28 cellular contexts compared by ENCODE assay signal in the genomic region with DNA sequence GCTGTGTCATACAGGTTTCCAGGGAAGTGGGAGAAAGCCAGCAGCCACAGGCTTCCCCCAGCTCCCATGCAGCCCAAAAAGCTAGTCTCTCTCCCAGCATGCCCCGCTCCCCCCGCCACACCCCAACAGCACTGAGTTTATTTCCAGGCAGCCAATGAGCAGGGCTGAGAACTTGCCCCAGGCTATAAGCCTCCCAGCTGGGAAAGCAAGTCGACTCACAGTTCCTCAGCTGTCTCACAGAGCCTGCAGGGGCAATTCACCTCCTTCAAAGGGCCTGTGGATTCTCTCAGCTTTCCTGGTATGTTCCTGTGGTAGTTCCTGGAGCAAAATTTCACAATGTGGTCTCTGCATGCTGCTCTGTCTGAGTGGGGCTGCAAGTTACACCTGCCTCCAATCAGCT. TPM values are rescaled to one million over a fixed set of nuclear protein-coding genes. Genes with fewer than 3 reads are reported as not detected.
DNase-seq lines count a peak whose midpoint lies in the region; ATAC-seq and TF ChIP-seq lines count a peak whose summit lies in the region.
"Had no signal": no experiment of that assay in that cellular context is flagged by ENCODE, and none has a peak within 500 bp of the region (broad histone marks: within the 10 kb centered on the region; RNA-seq: fewer than 3 reads in every experiment).

No MANE protein-coding gene starts in this region.

- no peak overlapping the region for H3K27ac ChIP-seq in neuronal stem cell (replicated peaks; ENCODE audit: low read length)
- no peak overlapping the region for H3K27ac ChIP-seq in CD4-positive, alpha-beta memory T cell (ENCODE audit: low read depth, low read length)
- H3K27ac ChIP-seq: GM23248 had no signal

- H3K18ac ChIP-seq in neuronal stem cell (ENCODE audit: low read length): peak overlapping the region; percentile 2

- no peak overlapping the region for H3K4me2 ChIP-seq in neuronal stem cell (ENCODE audit: insufficient read depth, low read length, poor library complexity, severe bottlenecking)

- CTCF ChIA-PET in WTC11 (lab: Charles Lee): interaction anchor here (1.3 to 2.9 kb wide), 4 partner anchors 20 to 70 kb away, joined by 3 to 16 read pairs (median 6); no protein-coding TSS in a partner anchor
- CTCF ChIA-PET in CD4-positive, alpha-beta memory T cell (lab: Charles Lee; ENCODE audit: partially characterized antibody): interaction anchor here (1.4 kb wide), 1 partner anchor 20 kb away, joined by 3 read pairs; no protein-coding TSS in a partner anchor
- CTCF ChIA-PET in activated CD8-positive, alpha-beta memory T cell treated with anti-CD3 and anti-CD28 coated beads, Interleukin-2, amount 10 ng/mL, durations not matched to agents 7 days and 5 days (lab: Charles Lee): interaction anchor here (0.8 kb wide), 1 partner anchor 19 kb away, joined by 3 read pairs; no protein-coding TSS in a partner anchor

- no peak overlapping the region for H2AFZ ChIP-seq in neuronal stem cell (ENCODE audit: low read length)
- H2AFZ ChIP-seq: GM23248 had no signal

- H3K27me3 ChIP-seq in MG63: no peaks in the 10 kb centered on the region
- no peaks in the 10 kb centered on the region for H3K27me3 ChIP-seq in neuronal stem cell (ENCODE audit: control insufficient read depth in 3 of 3, insufficient read depth in 3 of 3, low read depth in 1 of 3, low read length in 3 of 3)
- no peaks in the 10 kb centered on the region for H3K27me3 ChIP-seq in CD4-positive, alpha-beta memory T cell (ENCODE audit: insufficient read depth, low read length)
- H3K27me3 ChIP-seq: BE2C had no signal

- intact Hi-C loops in CD4-positive, alpha-beta memory T cell (cut with micrococcal nuclease): no loop called here

- peak; percentile 41 for ATAC-seq in WTC11
- no peak for ATAC-seq in activated CD8-positive, alpha-beta memory T cell treated with anti-CD3 and anti-CD28 coated beads, Interleukin-2, amount 10 ng/mL, durations not matched to agents 7 days and 5 days
- ATAC-seq: GM12878, PC-3, Right ventricle myocardium inferior had no signal

- no peaks in the 10 kb centered on the region for H3K79me1 ChIP-seq in neuronal stem cell (ENCODE audit: low read depth, low read length)

- H2AK5ac ChIP-seq in neuronal stem cell (ENCODE audit: low read depth, low read length): no peak overlapping the region

- H3K9me3 ChIP-seq in MG63 (no peaks in the 10 kb centered on the region), neuronal stem cell (replicated peaks in 1 of 2; ENCODE audit: control insufficient read depth in 2 of 2, insufficient read depth in 1 of 2, low read depth in 1 of 2, low read length in 2 of 2) (no peaks in the 10 kb centered on the region)
- no peaks in the 10 kb centered on the region for H3K9me3 ChIP-seq in CD4-positive, alpha-beta memory T cell (ENCODE audit: control insufficient read depth in 1 of 2, low read length in 2 of 2)
- H3K9me3 ChIP-seq: BE2C had no signal

- peak; percentile 59 for DNase-seq in NCI-H748 (lab: John Stamatoyannopoulos, UW; ENCODE audit: unreplicated experiment)
- no peak for DNase-seq in NCI-H748 treated with DMSO at 0.1 percent for 48 hours (lab: John Stamatoyannopoulos, UW)
- peak; percentile 4 for DNase-seq in MG63
- DNase-seq in WTC11 (ENCODE audit: low spot score): no peak
- no peak for DNase-seq in neuronal stem cell (ENCODE audit: low spot score)
- no peak for DNase-seq in CD4-positive, alpha-beta memory T cell
- no peak for DNase-seq in activated CD8-positive, alpha-beta memory T cell treated with anti-CD3 and anti-CD28 coated beads, Interleukin-2, amount 10 ng/mL, durations not matched to agents 7 days and 5 days
- no peak for DNase-seq in SW480 (ENCODE audit: low spot score)
- DNase-seq: 8988T; ACHN; BE2C; GDM1; GM23248; HCEC 1CT; MV-4-11; NCI-H1105 treated with DMSO at 0.1 percent for 48 hours; NCI-H146; NCI-H1930; NCI-H2227 treated with DMSO at 0.1 percent for 48 hours; NCI-H510A treated with DMSO at 0.1 percent for 48 hours; NCI-H82; NK-92 treated with Interleukin-12 subunit alpha and Interleukin-12 subunit beta, amount 100 ng/mL, for 24 hours; PC-3 had no signal

- H3K4me1 ChIP-seq in neuronal stem cell (ENCODE audit: control insufficient read depth in 2 of 2, insufficient read depth in 1 of 2, low read depth in 1 of 2, low read length in 2 of 2): no peaks in the 10 kb centered on the region
- H3K4me1 ChIP-seq in CD4-positive, alpha-beta memory T cell (ENCODE audit: insufficient read depth, low read length): no peaks in the 10 kb centered on the region
- H3K4me1 ChIP-seq: BE2C had no signal

- no peak overlapping the region for H4K8ac ChIP-seq in neuronal stem cell (ENCODE audit: low read depth, low read length)

- H2BK120ac ChIP-seq in neuronal stem cell (ENCODE audit: low read depth, low read length): no peak overlapping the region

- H3K27ac Mint-ChIP-seq in WTC11: no peak overlapping the region
- H3K27ac Mint-ChIP-seq in CD4-positive, alpha-beta memory T cell: no peak overlapping the region
- H3K27ac Mint-ChIP-seq in activated CD8-positive, alpha-beta memory T cell treated with anti-CD3 and anti-CD28 coated beads, Interleukin-2, amount 10 ng/mL, durations not matched to agents 7 days and 5 days: no peak overlapping the region
- H3K27ac Mint-ChIP-seq: CD14-positive monocyte; T-helper 1 cell treated with Interleukin-12 subunit alpha and Interleukin-12 subunit beta and Interleukin-4 antibody, amounts not matched to agents 30 μg/mL and 1 μg/mL, for 36 hours had no signal

- H4K91ac ChIP-seq in neuronal stem cell (ENCODE audit: low read depth, low read length, poor library complexity): no peak overlapping the region

- no peak overlapping the region for H3K4me3 ChIP-seq in MG63
- H3K4me3 ChIP-seq in neuronal stem cell (ENCODE audit: low read length in 2 of 2): no peak overlapping the region
- H3K4me3 ChIP-seq in CD4-positive, alpha-beta memory T cell (ENCODE audit: low read length in 2 of 2): no peak overlapping the region
- H3K4me3 ChIP-seq: GM12878, GM23248 had no signal

- no peak for TF ChIP-seq CTCF in WTC11 (IDR thresholded peaks at IDR 0.05)

- H3K9me3 Mint-ChIP-seq in WTC11: peaks cover 46% of the 10 kb centered on the region
- peaks cover 0 to 11% (median 5%) of the 10 kb centered on the region in 8 donors for H3K9me3 Mint-ChIP-seq in CD4-positive, alpha-beta memory T cell
- peaks cover 2% of the 10 kb centered on the region for H3K9me3 Mint-ChIP-seq in activated CD8-positive, alpha-beta memory T cell treated with anti-CD3 and anti-CD28 coated beads, Interleukin-2, amount 10 ng/mL, durations not matched to agents 7 days and 5 days (ENCODE audit: low read depth)
- H3K9me3 Mint-ChIP-seq: T-helper 1 cell treated with Interleukin-12 subunit alpha and Interleukin-12 subunit beta and Interleukin-4 antibody, amounts not matched to agents 30 μg/mL and 1 μg/mL, for 36 hours had no signal

- POLR2A ChIA-PET in WTC11 (lab: Charles Lee): no interaction called here
- POLR2A ChIA-PET in CD4-positive, alpha-beta memory T cell (lab: Charles Lee; ENCODE audit: partially characterized antibody): no interaction called here

- H3K36me3 ChIP-seq in MG63: no peaks in the 10 kb centered on the region
- H3K36me3 ChIP-seq in neuronal stem cell (replicated peaks in 1 of 2; ENCODE audit: control insufficient read depth in 2 of 2, insufficient read depth in 2 of 2, low read length in 2 of 2): no peaks in the 10 kb centered on the region
- no peaks in the 10 kb centered on the region for H3K36me3 ChIP-seq in CD4-positive, alpha-beta memory T cell (ENCODE audit: insufficient read depth, low read length)
- H3K36me3 ChIP-seq: BE2C had no signal

- no peak overlapping the region for H3K9ac ChIP-seq in neuronal stem cell (ENCODE audit: low read depth, low read length, poor library complexity)
- H3K9ac ChIP-seq: GM23248 had no signal

- H3K4me3 Mint-ChIP-seq in WTC11: no peak overlapping the region
- H3K4me3 Mint-ChIP-seq in CD4-positive, alpha-beta memory T cell: no peak overlapping the region
- H3K4me3 Mint-ChIP-seq in activated CD8-positive, alpha-beta memory T cell treated with anti-CD3 and anti-CD28 coated beads, Interleukin-2, amount 10 ng/mL, durations not matched to agents 7 days and 5 days: no peak overlapping the region
- H3K4me3 Mint-ChIP-seq: CD14-positive monocyte; T-helper 1 cell treated with Interleukin-12 subunit alpha and Interleukin-12 subunit beta and Interleukin-4 antibody, amounts not matched to agents 30 μg/mL and 1 μg/mL, for 36 hours had no signal

- WGBS in neuronal stem cell (ENCODE audit: extremely low coverage in 2 of 2, insufficient read length in 2 of 2, insufficient replicate concordance in 1 of 2), 2 donors: no CpG with 5 or more reads among the region's 3 CpGs

- no peak overlapping the region for H2BK15ac ChIP-seq in neuronal stem cell (ENCODE audit: low read length)

- no peak overlapping the region for H3K4ac ChIP-seq in neuronal stem cell (ENCODE audit: low read length)

- no peak overlapping the region for H2BK5ac ChIP-seq in neuronal stem cell (ENCODE audit: low read length)

- no peak overlapping the region for H3K23ac ChIP-seq in neuronal stem cell (ENCODE audit: low read depth, low read length, poor library complexity)

- no peak overlapping the region for H3K14ac ChIP-seq in neuronal stem cell (ENCODE audit: low read length)

- H3K27me3 Mint-ChIP-seq in WTC11 (ENCODE audit: low read depth): peaks cover 5% of the 10 kb centered on the region
- no peaks in the 10 kb centered on the region for H3K27me3 Mint-ChIP-seq in CD4-positive, alpha-beta memory T cell
- H3K27me3 Mint-ChIP-seq in activated CD8-positive, alpha-beta memory T cell treated with anti-CD3 and anti-CD28 coated beads, Interleukin-2, amount 10 ng/mL, durations not matched to agents 7 days and 5 days: no peaks in the 10 kb centered on the region

- peaks cover 3% of the 10 kb centered on the region for H3K36me3 Mint-ChIP-seq in WTC11
- H3K36me3 Mint-ChIP-seq in CD4-positive, alpha-beta memory T cell: no peaks in the 10 kb centered on the region
- H3K36me3 Mint-ChIP-seq in activated CD8-positive, alpha-beta memory T cell treated with anti-CD3 and anti-CD28 coated beads, Interleukin-2, amount 10 ng/mL, durations not matched to agents 7 days and 5 days: no peaks in the 10 kb centered on the region
- H3K36me3 Mint-ChIP-seq: CD14-positive monocyte had no signal

- H3K4me1 Mint-ChIP-seq in WTC11: no peaks in the 10 kb centered on the region
- no peaks in the 10 kb centered on the region for H3K4me1 Mint-ChIP-seq in CD4-positive, alpha-beta memory T cell
- H3K4me1 Mint-ChIP-seq in activated CD8-positive, alpha-beta memory T cell treated with anti-CD3 and anti-CD28 coated beads, Interleukin-2, amount 10 ng/mL, durations not matched to agents 7 days and 5 days: no peaks in the 10 kb centered on the region
- H3K4me1 Mint-ChIP-seq: CD14-positive monocyte had no signal

- H2BK12ac ChIP-seq in neuronal stem cell (ENCODE audit: low read length): no peak overlapping the region

TF ChIP-seq in WTC11, 78 proteins besides CTCF, POLR2A, EP300 and RAD21 (continues in another document):
- no peak for TF ChIP-seq SMAD4 (CRISPR knock-in tag; IDR thresholded peaks at IDR 0.05)

RNA-seq across cellular contexts. Expression of gene PAX1, which starts 34.2 kb away (rescaled TPM):
- total RNA-seq in MG63 (2014; rRNA removed; shearing (Covaris generic); ENCODE audit: low replicate concordance): not detected in 2 replicates
- total RNA-seq in WTC11 (2021): not detected in 3 replicates
- not detected for polyA plus RNA-seq in neuronal stem cell (2013, experiment 1 of 2)
- polyA plus RNA-seq in neuronal stem cell (2013, experiment 2 of 2): not detected
- total RNA-seq in CD4-positive, alpha-beta memory T cell: not detected
- polyA plus RNA-seq in CD4-positive, alpha-beta memory T cell: not detected
- total RNA-seq in activated CD8-positive, alpha-beta memory T cell treated with anti-CD3 and anti-CD28 coated beads, Interleukin-2, amount 10 ng/mL, durations not matched to agents 7 days and 5 days: not detected
- total RNA-seq: GM12878, GM23248, HT-29, PC-3, Right ventricle myocardium inferior had no signal
- polyA plus RNA-seq: CD14-positive monocyte, GM12878, GM23248 had no signal

Comparison
In these comparisons a context has a peak if more than half of its experiments do, and no peak if none do; other contexts are left out.
1. DNase-seq: peak in NCI-H748 (single experiment) and MG63 (single experiment); none in NCI-H748 treated with DMSO at 0.1 percent for 48 hours (single experiment), WTC11 (single experiment), neuronal stem cell (single experiment), CD4-positive, alpha-beta memory T cell (0 of 5), activated CD8-positive, alpha-beta memory T cell treated with anti-CD3 and anti-CD28 coated beads, Interleukin-2, amount 10 ng/mL, durations not matched to agents 7 days and 5 days (single experiment) and SW480 (single experiment).